ENCODE assay signal across 9 cellular contexts in the genomic region with DNA sequence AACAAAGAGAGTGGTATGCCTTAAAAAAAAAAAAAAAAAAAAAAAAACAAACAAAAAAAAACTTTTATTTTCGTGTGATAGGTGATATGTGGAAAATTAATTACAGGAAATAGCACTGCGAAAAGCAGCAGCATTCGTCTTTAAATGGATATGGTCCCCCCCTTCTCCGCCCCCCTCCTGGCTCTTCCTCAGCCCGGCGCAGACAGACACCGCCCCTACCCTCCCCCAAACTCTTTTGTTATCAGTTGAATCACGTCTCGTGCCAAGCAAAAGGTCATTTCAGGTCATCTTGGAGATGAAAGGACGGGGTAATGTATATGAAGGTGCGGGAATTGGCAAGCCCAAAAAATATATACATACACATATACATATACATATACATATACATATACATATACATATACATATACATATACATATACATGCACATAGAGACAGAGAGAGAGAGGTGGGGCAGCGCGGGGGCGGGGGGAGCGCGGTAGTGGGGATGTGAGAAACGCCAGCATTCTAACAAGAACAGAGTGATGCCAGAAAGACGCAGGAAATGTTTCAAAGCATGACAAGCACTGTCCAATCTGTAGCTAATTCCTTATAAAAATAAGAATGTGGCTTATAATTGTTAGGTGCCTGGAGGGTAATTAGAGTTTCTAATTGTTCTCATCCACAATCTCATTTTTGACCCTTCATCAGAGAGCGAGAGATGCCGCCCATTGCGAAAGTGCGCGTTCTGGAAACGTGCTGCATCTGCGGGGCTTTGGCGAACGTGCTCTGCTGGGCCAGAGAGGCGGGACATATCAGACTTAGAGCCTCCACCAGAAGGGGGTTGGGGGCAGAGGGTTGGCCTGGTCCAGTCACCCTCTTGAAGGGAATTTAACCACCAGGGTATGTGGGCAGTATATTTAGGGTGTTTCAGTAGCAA.
DNase-seq lines count a peak whose midpoint lies in the region; ATAC-seq and TF ChIP-seq lines count a peak whose summit lies in the region.
"Had no signal": no experiment of that assay in that cellular context is flagged by ENCODE, and none has a peak within 500 bp of the region (broad histone marks: within the 10 kb centered on the region; RNA-seq: fewer than 3 reads in every experiment).

No MANE protein-coding gene starts in this region.

- intact Hi-C loops in adrenal gland (cut with DNase I): no loop called here

- no peaks in the 10 kb centered on the region for H3K4me1 ChIP-seq in GM23248 (ENCODE audit: insufficient read depth)
- H3K4me1 ChIP-seq in adrenal gland (replicated peaks in 1 of 2): peaks cover 10 to 22% of the 10 kb centered on the region in 2 donors
- no peaks in the 10 kb centered on the region for H3K4me1 ChIP-seq in hepatocyte (ENCODE audit: insufficient read depth)

- no peak for ATAC-seq in HG02840 (IDR thresholded peaks at IDR 0.05; ENCODE audit: low FRiP score, unreplicated experiment)
- no peak for ATAC-seq in stimulated activated effector memory CD8-positive, alpha-beta T cell treated with anti-CD3 and anti-CD28 coated beads, Interleukin-12 subunit alpha, Interleukin-12 subunit beta, amount 100 ng/mL, for 72 hours

- H3F3A ChIP-seq in GM23248 (ENCODE audit: insufficient read depth): no peaks in the 10 kb centered on the region

- peak overlapping the region; percentile 76 for H3K9ac ChIP-seq in GM23248

- DNase-seq in GM23248 (peak; percentile 67), adrenal gland (peak; percentile 62 to 82 (median 80)), hepatocyte (ENCODE audit: low spot score) (peak; percentile 56), retina (peak; percentile 69), NCI-H2196 treated with DMSO at 0.1 percent for 48 hours (lab: John Stamatoyannopoulos, UW; ENCODE audit: unreplicated experiment) (no peak), GOT3 (lab: John Stamatoyannopoulos, UW) (no peak)
- DNase-seq in stimulated activated effector memory CD8-positive, alpha-beta T cell treated with anti-CD3 and anti-CD28 coated beads, Interleukin-12 subunit alpha, Interleukin-12 subunit beta, amount 100 ng/mL, for 72 hours (ENCODE audit: low spot score in 2 of 2): no peak

- no peak overlapping the region for H3K27ac Mint-ChIP-seq in stimulated activated effector memory CD8-positive, alpha-beta T cell treated with anti-CD3 and anti-CD28 coated beads, Interleukin-12 subunit alpha, Interleukin-12 subunit beta, amount 100 ng/mL, for 72 hours

- H2AFZ ChIP-seq in GM23248 (peak overlapping the region; percentile 90), hepatocyte (peak overlapping the region; percentile 22)

- H3K4me3 ChIP-seq in GM23248 (peak overlapping the region; percentile 76), adrenal gland (peak overlapping the region in 2 of 4 donors; percentile 42 to 58), hepatocyte (peak overlapping the region; percentile 29)

- H3K79me2 ChIP-seq in GM23248 (ENCODE audit: insufficient read depth) (no peaks in the 10 kb centered on the region), hepatocyte (no peaks in the 10 kb centered on the region)

- 0 to 1% methylated on average over 27 to 28 of the region's 28 CpGs for WGBS in GM23248 (ENCODE audit: low coverage in 1 of 2, low lambda C conversion rate in 2 of 2, missing lambda C conversion rate in 2 of 2), 2 experiments
- WGBS in adrenal gland, 4 donors: 0 to 2% (median 1%) methylated on average over 27 to 28 of the region's 28 CpGs
- 4% methylated on average over 28 of the region's 28 CpGs for WGBS in hepatocyte (ENCODE audit: low lambda C conversion rate, missing lambda C conversion rate)

- in situ Hi-C loops in GM23248 (cut with MboI): no loop called here

- no peak for TF ChIP-seq CTCF in adrenal gland (IDR thresholded peaks at IDR 0.05)
- TF ChIP-seq CTCF in hepatocyte (IDR thresholded peaks at IDR 0.05; ENCODE audit: poor library complexity): no peak

- H3K9me2 ChIP-seq in GM23248 (ENCODE audit: insufficient read depth) (no peaks in the 10 kb centered on the region), hepatocyte (replicated peaks; ENCODE audit: insufficient read depth) (no peaks in the 10 kb centered on the region)

- no peaks in the 10 kb centered on the region for H3K9me3 ChIP-seq in GM23248 (ENCODE audit: low read depth)
- no peaks in the 10 kb centered on the region for H3K9me3 ChIP-seq in adrenal gland (replicated peaks in 1 of 3)
- no peaks in the 10 kb centered on the region for H3K9me3 ChIP-seq in hepatocyte (ENCODE audit: low read depth)

- no peaks in the 10 kb centered on the region for H3K36me3 Mint-ChIP-seq in stimulated activated effector memory CD8-positive, alpha-beta T cell treated with anti-CD3 and anti-CD28 coated beads, Interleukin-12 subunit alpha, Interleukin-12 subunit beta, amount 100 ng/mL, for 72 hours

- H3K4me1 Mint-ChIP-seq in stimulated activated effector memory CD8-positive, alpha-beta T cell treated with anti-CD3 and anti-CD28 coated beads, Interleukin-12 subunit alpha, Interleukin-12 subunit beta, amount 100 ng/mL, for 72 hours: no peaks in the 10 kb centered on the region

- no peak overlapping the region for H3K4me3 Mint-ChIP-seq in stimulated activated effector memory CD8-positive, alpha-beta T cell treated with anti-CD3 and anti-CD28 coated beads, Interleukin-12 subunit alpha, Interleukin-12 subunit beta, amount 100 ng/mL, for 72 hours

- H3K27me3 ChIP-seq in GM23248 (replicated peaks; ENCODE audit: insufficient read depth): no peaks in the 10 kb centered on the region
- no peaks in the 10 kb centered on the region for H3K27me3 ChIP-seq in adrenal gland
- H3K27me3 ChIP-seq in hepatocyte: no peaks in the 10 kb centered on the region

- peak overlapping the region; percentile 91 for H3K4me2 ChIP-seq in GM23248 (ENCODE audit: unreplicated experiment)
- H3K4me2 ChIP-seq in hepatocyte: peak overlapping the region; percentile 80

- no peaks in the 10 kb centered on the region for H3K36me3 ChIP-seq in GM23248 (ENCODE audit: low read depth)
- no peaks in the 10 kb centered on the region for H3K36me3 ChIP-seq in adrenal gland (replicated peaks in 1 of 2)
- H3K36me3 ChIP-seq in hepatocyte (replicated peaks; ENCODE audit: insufficient read depth, low read depth): no peaks in the 10 kb centered on the region

- H3K27ac ChIP-seq in GM23248 (no peak overlapping the region), adrenal gland (peak overlapping the region in 4 of 5 donors; percentile 36 to 82 (median 81)), hepatocyte (peak overlapping the region; percentile 81)
- H3K27ac ChIP-seq: RWPE1 had no signal

- no peaks in the 10 kb centered on the region for H3K9me3 Mint-ChIP-seq in stimulated activated effector memory CD8-positive, alpha-beta T cell treated with anti-CD3 and anti-CD28 coated beads, Interleukin-12 subunit alpha, Interleukin-12 subunit beta, amount 100 ng/mL, for 72 hours

- TF ChIP-seq POLR2A in adrenal gland (IDR thresholded peaks at IDR 0.05): peak in 1 of 2 donors; percentile 35

- no peaks in the 10 kb centered on the region for H4K20me1 ChIP-seq in GM23248 (ENCODE audit: insufficient read depth)
- no peaks in the 10 kb centered on the region for H4K20me1 ChIP-seq in hepatocyte (ENCODE audit: insufficient read depth, poor library complexity, severe bottlenecking)

Comparison
In these comparisons a context has a peak if more than half of its experiments do, and no peak if none do; other contexts are left out.
1. DNase-seq: peak in GM23248 (single experiment), adrenal gland (7 of 7), hepatocyte (single experiment) and retina (single experiment); none in stimulated activated effector memory CD8-positive, alpha-beta T cell treated with anti-CD3 and anti-CD28 coated beads, Interleukin-12 subunit alpha, Interleukin-12 subunit beta, amount 100 ng/mL, for 72 hours (0 of 2), NCI-H2196 treated with DMSO at 0.1 percent for 48 hours (single experiment) and GOT3 (single experiment).